In the genomic region with DNA sequence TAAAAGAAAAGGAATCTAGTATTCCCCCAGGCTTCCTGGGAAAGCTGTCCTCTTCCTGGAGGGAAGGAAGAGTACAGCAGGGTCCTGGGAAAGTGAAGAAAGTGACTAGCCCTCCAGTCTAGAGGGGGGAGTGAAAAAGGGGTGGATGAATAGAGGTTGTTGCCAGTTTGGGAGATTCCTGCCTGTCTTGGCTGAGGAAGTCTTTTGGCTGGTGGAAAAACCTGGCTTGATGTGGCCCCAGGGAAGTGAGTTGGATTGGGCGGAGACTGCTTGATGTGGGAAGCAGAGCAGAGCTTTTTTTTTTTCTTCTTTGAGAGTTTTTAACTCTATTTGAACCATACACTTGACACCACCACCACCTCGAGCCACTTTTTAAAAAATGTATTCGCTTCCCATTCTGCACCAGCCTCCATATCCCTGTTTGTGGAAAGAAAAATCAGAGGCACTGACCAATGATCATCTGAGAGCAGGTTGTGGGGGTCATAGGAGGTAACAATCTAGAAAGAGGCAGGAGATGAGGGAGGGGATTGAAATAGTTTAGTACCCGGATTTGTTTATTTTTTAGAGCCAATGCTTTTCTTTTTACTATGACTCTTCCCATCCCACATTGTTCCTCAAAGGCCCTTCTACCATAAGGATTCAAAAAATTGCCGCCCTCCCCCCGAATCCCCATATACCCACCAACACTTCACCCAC, we compare ENCODE assay signal across 8 cellular contexts. TPM values are rescaled to one million over a fixed set of nuclear protein-coding genes. Genes with fewer than 3 reads are reported as not detected.
DNase-seq lines count a peak whose midpoint lies in the region; ATAC-seq, FAIRE-seq and TF ChIP-seq lines count a peak whose summit lies in the region.

No MANE protein-coding gene starts in this region.

- no peak for TF ChIP-seq CTCF in A549 (IDR thresholded peaks at IDR 0.05)

- H3K36me3 ChIP-seq in adipocyte (ENCODE audit: control insufficient read depth, insufficient read depth, low read length, severe bottlenecking) (no peaks in the 10 kb centered on the region), rectal smooth muscle tissue (ENCODE audit: control insufficient read depth, insufficient read depth, low read length) (peaks cover 15% of the 10 kb centered on the region)

- H3K4me3 ChIP-seq in A549 (peak overlapping the region; percentile 90), adipocyte (ENCODE audit: low read length) (peak overlapping the region; percentile 73), rectal smooth muscle tissue (ENCODE audit: low read length) (peak overlapping the region; percentile 72)

- ATAC-seq in A549: no peak
- ATAC-seq in GM18519 (IDR thresholded peaks at IDR 0.05; ENCODE audit: low FRiP score, unreplicated experiment): no peak

- CTCF ChIA-PET in A549 (lab: Yijun Ruan, JAX): interaction anchor here (0.9 to 20.9 kb wide), 4 partner anchors 10 to 27 kb away, joined by 3 to 336 read pairs (median 6); partner anchors contain the start of gene PIP4K2C

- H3K9ac ChIP-seq in adipocyte (ENCODE audit: low read length): peak overlapping the region; percentile 30
- H3K9ac ChIP-seq in rectal smooth muscle tissue (ENCODE audit: low read length): peak overlapping the region; percentile 74

- no peak for TF ChIP-seq EP300 in A549 (IDR thresholded peaks at IDR 0.05)

- no peaks in the 10 kb centered on the region for H3K9me3 ChIP-seq in A549
- H3K9me3 ChIP-seq in adipocyte (ENCODE audit: control insufficient read depth, low read length): no peaks in the 10 kb centered on the region

- H3K27me3 ChIP-seq in adipocyte (replicated peaks; ENCODE audit: control insufficient read depth, insufficient read depth, low read length) (peaks cover 24% of the 10 kb centered on the region), rectal smooth muscle tissue (ENCODE audit: control insufficient read depth, insufficient read depth, low read length) (no peaks in the 10 kb centered on the region)

- FAIRE-seq in A549 (lab: Jason Lieb, UNC) (no peak), urothelium cell line (lab: Jason Lieb, UNC) (no peak)

- TF ChIP-seq RAD21 in A549 (conservative IDR thresholded peaks at IDR 0.05 in 1 of 2, IDR thresholded peaks at IDR 0.05 in 1 of 2): no peak

- DNase-seq in A549 (ENCODE audit: low read depth in 1 of 2, low spot score in 1 of 2) (no peak), GOT3 (lab: John Stamatoyannopoulos, UW) (peak; percentile 88), adipocyte (ENCODE audit: low read depth) (peak; percentile 52), hippocampal formation (lab: John Stamatoyannopoulos, UW) (peak; percentile 26 to 45), urothelium cell line (ENCODE audit: low spot score) (no peak), GM19240 (ENCODE audit: insufficient read length, low spot score) (no peak)

- 86% methylated on average over 6 of the region's 6 CpGs for WGBS in A549 (ENCODE audit: missing lambda C conversion rate)

- H3K4me2 ChIP-seq in A549: peak overlapping the region; percentile 100

- POLR2A ChIA-PET in A549 (lab: Yijun Ruan, JAX): interaction anchor here (0.7 kb wide), 1 partner anchor 12 kb away, joined by 3 read pairs; no protein-coding TSS in a partner anchor

- H3K27ac ChIP-seq in A549 (peak overlapping the region; percentile 94 to 97), rectal smooth muscle tissue (ENCODE audit: low read depth, low read length) (peak overlapping the region; percentile 95)

- H3K4me1 ChIP-seq in A549 (peaks cover 13% of the 10 kb centered on the region; the same call in 2 of the 3 replicates), adipocyte (ENCODE audit: control insufficient read depth, insufficient read depth, low read length) (peaks cover 4% of the 10 kb centered on the region), rectal smooth muscle tissue (ENCODE audit: control insufficient read depth, insufficient read depth, low read length) (peaks cover 7% of the 10 kb centered on the region)

- no peak for TF ChIP-seq POLR2A in A549 (IDR thresholded peaks at IDR 0.05; ENCODE audit: low read length)

TF ChIP-seq in A549, 52 proteins besides CTCF, POLR2A, EP300 and RAD21 (continues in another document):
- TF ChIP-seq RNF2 (IDR thresholded peaks at IDR 0.05; ENCODE audit: borderline replicate concordance, low read depth) (no peak), BCL3 (IDR thresholded peaks at IDR 0.05) (no peak), MAX (IDR thresholded peaks at IDR 0.05) (no peak), E2F6 (IDR thresholded peaks at IDR 0.05; ENCODE audit: borderline replicate concordance, low read depth) (no peak), PBX3 (IDR thresholded peaks at IDR 0.05) (no peak)

RNA-seq across cellular contexts. Expression of gene DTX3, which starts 0.7 kb away (rescaled TPM):
- polyA plus RNA-seq in A549 (2011; rRNA removed) (21.7 and 29.6 TPM in 2 replicates), A549 (2017; fragmentation: RNase III; extraction: RNeasy Plus Mini Kit Qiagen cat#74134 plus additional on column Dnase treatment) (18.1 to 26.2 TPM (median 24.7 TPM) in 3 replicates)
- 25.2 and 28.8 TPM in 2 replicates for polyA plus RNA-seq in A549 (2012; cell fraction: cytosol; rRNA removed)
- 113 and 120 TPM in 2 replicates for polyA plus RNA-seq in A549 (2012; cell fraction: nucleus; rRNA removed)
- 17.1 and 17.7 TPM in 2 replicates for polyA minus RNA-seq in A549 (2011; rRNA and poly(A)+ RNA removed)

RNA-seq across cellular contexts. Expression of gene ARHGEF25, which starts 7.3 kb away (rescaled TPM):
- polyA plus RNA-seq in A549 (2011; rRNA removed) (9.3 and 9.9 TPM in 2 replicates), A549 (2017; fragmentation: RNase III; extraction: RNeasy Plus Mini Kit Qiagen cat#74134 plus additional on column Dnase treatment) (8.0 to 13.8 TPM (median 11.9 TPM) in 3 replicates)
- 8.2 and 9.6 TPM in 2 replicates for polyA plus RNA-seq in A549 (2012; cell fraction: cytosol; rRNA removed)
- 21.2 and 25.6 TPM in 2 replicates for polyA plus RNA-seq in A549 (2012; cell fraction: nucleus; rRNA removed)
- 5.6 and 9.4 TPM in 2 replicates for polyA minus RNA-seq in A549 (2011; rRNA and poly(A)+ RNA removed)

RNA-seq across cellular contexts. Expression of gene PIP4K2C, which starts 12.9 kb away (rescaled TPM):
- polyA plus RNA-seq in A549 (2011; rRNA removed) (60.9 and 62.9 TPM in 2 replicates), A549 (2017; fragmentation: RNase III; extraction: RNeasy Plus Mini Kit Qiagen cat#74134 plus additional on column Dnase treatment) (30.5 to 35.7 TPM (median 35.3 TPM) in 3 replicates)
- 22.6 and 29.7 TPM in 2 replicates for polyA plus RNA-seq in A549 (2012; cell fraction: cytosol; rRNA removed)
- 17.0 and 22.1 TPM in 2 replicates for polyA plus RNA-seq in A549 (2012; cell fraction: nucleus; rRNA removed)
- polyA minus RNA-seq in A549 (2011; rRNA and poly(A)+ RNA removed): 29.9 and 32.3 TPM in 2 replicates

RNA-seq across cellular contexts. Expression of gene B4GALNT1, which starts 29.1 kb away (rescaled TPM):
- polyA plus RNA-seq in A549 (2011; rRNA removed) (25.7 and 27.0 TPM in 2 replicates), A549 (2017; fragmentation: RNase III; extraction: RNeasy Plus Mini Kit Qiagen cat#74134 plus additional on column Dnase treatment) (33.2 to 35.1 TPM (median 33.4 TPM) in 3 replicates)
- 54.1 and 77.8 TPM in 2 replicates for polyA plus RNA-seq in A549 (2012; cell fraction: cytosol; rRNA removed)
- 109 and 163 TPM in 2 replicates for polyA plus RNA-seq in A549 (2012; cell fraction: nucleus; rRNA removed)
- polyA minus RNA-seq in A549 (2011; rRNA and poly(A)+ RNA removed): 31.2 and 40.5 TPM in 2 replicates

RNA-seq across cellular contexts. Expression of gene KIF5A, which starts 54.1 kb away (rescaled TPM):
- 0.89 and 0.90 TPM in 2 replicates for polyA plus RNA-seq in A549 (2011; rRNA removed)
- polyA plus RNA-seq in A549 (2012; cell fraction: cytosol; rRNA removed): 0.23 and 0.24 TPM in 2 replicates
- polyA plus RNA-seq in A549 (2012; cell fraction: nucleus; rRNA removed): 0.56 and 0.67 TPM in 2 replicates
- 0.45 to 0.61 TPM (median 0.55 TPM) in 3 replicates for polyA plus RNA-seq in A549 (2017; fragmentation: RNase III; extraction: RNeasy Plus Mini Kit Qiagen cat#74134 plus additional on column Dnase treatment)
- polyA minus RNA-seq in A549 (2011; rRNA and poly(A)+ RNA removed): 0.58 and 0.63 TPM in 2 replicates

Comparison
In these comparisons a context has a peak if more than half of its experiments do, and no peak if none do; other contexts are left out.
1. DNase-seq: peak in GOT3 (single experiment), adipocyte (single experiment) and hippocampal formation (2 of 2); none in A549 (0 of 2), urothelium cell line (single experiment) and GM19240 (single experiment).
2. Peak in every context shown above with its lines, with median percentiles within 50 percentile points of each other: H3K4me3 ChIP-seq.